In the genomic region with DNA sequence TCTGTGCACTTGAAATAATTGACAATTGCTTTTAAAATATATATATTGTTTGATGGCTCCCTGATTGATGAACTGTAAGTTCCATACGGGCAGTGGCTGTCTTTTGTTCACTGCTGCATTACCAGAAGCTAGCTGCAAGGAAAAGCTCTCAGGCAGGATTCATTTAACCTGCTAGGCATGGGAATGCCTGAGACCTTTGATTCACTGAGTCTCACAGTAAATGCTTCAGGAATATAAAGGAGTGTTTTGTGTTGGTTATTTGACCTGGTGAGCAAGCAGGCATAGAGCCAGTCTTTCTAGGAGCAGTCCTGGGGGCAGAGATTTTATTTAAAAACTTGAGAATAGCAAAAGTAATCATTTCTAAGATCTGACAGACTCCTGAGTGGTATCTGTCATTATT, we compare ENCODE assay signal across 1 cellular context.
TF ChIP-seq lines count a peak whose summit lies in the region.

No MANE protein-coding gene starts in this region.

TF ChIP-seq in GM23338, 12 proteins besides CTCF, POLR2A, EP300 and RAD21 (continued from another document):
- TF ChIP-seq, protein P1, sequence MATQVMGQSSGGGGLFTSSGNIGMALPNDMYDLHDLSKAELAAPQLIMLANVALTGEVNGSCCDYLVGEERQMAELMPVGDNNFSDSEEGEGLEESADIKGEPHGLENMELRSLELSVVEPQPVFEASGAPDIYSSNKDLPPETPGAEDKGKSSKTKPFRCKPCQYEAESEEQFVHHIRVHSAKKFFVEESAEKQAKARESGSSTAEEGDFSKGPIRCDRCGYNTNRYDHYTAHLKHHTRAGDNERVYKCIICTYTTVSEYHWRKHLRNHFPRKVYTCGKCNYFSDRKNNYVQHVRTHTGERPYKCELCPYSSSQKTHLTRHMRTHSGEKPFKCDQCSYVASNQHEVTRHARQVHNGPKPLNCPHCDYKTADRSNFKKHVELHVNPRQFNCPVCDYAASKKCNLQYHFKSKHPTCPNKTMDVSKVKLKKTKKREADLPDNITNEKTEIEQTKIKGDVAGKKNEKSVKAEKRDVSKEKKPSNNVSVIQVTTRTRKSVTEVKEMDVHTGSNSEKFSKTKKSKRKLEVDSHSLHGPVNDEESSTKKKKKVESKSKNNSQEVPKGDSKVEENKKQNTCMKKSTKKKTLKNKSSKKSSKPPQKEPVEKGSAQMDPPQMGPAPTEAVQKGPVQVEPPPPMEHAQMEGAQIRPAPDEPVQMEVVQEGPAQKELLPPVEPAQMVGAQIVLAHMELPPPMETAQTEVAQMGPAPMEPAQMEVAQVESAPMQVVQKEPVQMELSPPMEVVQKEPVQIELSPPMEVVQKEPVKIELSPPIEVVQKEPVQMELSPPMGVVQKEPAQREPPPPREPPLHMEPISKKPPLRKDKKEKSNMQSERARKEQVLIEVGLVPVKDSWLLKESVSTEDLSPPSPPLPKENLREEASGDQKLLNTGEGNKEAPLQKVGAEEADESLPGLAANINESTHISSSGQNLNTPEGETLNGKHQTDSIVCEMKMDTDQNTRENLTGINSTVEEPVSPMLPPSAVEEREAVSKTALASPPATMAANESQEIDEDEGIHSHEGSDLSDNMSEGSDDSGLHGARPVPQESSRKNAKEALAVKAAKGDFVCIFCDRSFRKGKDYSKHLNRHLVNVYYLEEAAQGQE (IDR thresholded peaks at IDR 0.05; ENCODE audit: unreplicated experiment) = no peak
- no peak for TF ChIP-seq POLR2AphosphoS5 (IDR thresholded peaks at IDR 0.05; ENCODE audit: low read depth)
- no peak for TF ChIP-seq STAT1 (IDR thresholded peaks at IDR 0.05; ENCODE audit: unreplicated experiment)
- no peak for TF ChIP-seq JUNB (IDR thresholded peaks at IDR 0.05; ENCODE audit: unreplicated experiment)
- TF ChIP-seq ZNF114 (CRISPR knock-in tag; IDR thresholded peaks at IDR 0.05) = no peak
